Comparison of ENCODE assay signal across 9 cellular contexts in genomic region chr1:26789612-26789865, GRCh38. TPM values are rescaled to one million over a fixed set of nuclear protein-coding genes. Genes with fewer than 3 reads are reported as not detected.
DNase-seq lines count a peak whose midpoint lies in the region; ATAC-seq and TF ChIP-seq lines count a peak whose summit lies in the region.
"Had no signal": no experiment of that assay in that cellular context is flagged by ENCODE, and none has a peak within 500 bp of the region (broad histone marks: within the 10 kb centered on the region; RNA-seq: fewer than 3 reads in every experiment).

No MANE protein-coding gene starts in this region.

- H3K4me3 Mint-ChIP-seq in activated T-cell treated with anti-CD3 and anti-CD28 coated beads, Interleukin-2, amount 50 U/mL, for 4 hours, result peak overlapping the region; percentile 99
- peak overlapping the region; percentile 99 for H3K4me3 Mint-ChIP-seq in stimulated activated effector memory CD8-positive, alpha-beta T cell treated with anti-CD3 and anti-CD28 coated beads, Interleukin-12 subunit alpha, Interleukin-12 subunit beta, amount 100 ng/mL, for 72 hours
- no peak overlapping the region for H3K4me3 Mint-ChIP-seq in chondrocyte (ENCODE audit: unreplicated experiment)

- H3K36me3 ChIP-seq in RWPE2 (ENCODE audit: low read depth), result no peaks in the 10 kb centered on the region
- H3K36me3 ChIP-seq in gastroesophageal sphincter, result peaks cover 0 to 38% of the 10 kb centered on the region in 2 donors

- no peaks in the 10 kb centered on the region for H3K27me3 Mint-ChIP-seq in activated T-cell treated with anti-CD3 and anti-CD28 coated beads, Interleukin-2, amount 50 U/mL, for 4 hours (ENCODE audit: low read depth)
- H3K27me3 Mint-ChIP-seq in chondrocyte (ENCODE audit: low read depth), result no peaks in the 10 kb centered on the region

- no peaks in the 10 kb centered on the region for H3K9me3 Mint-ChIP-seq in activated T-cell treated with anti-CD3 and anti-CD28 coated beads, Interleukin-2, amount 50 U/mL, for 4 hours
- H3K9me3 Mint-ChIP-seq in stimulated activated effector memory CD8-positive, alpha-beta T cell treated with anti-CD3 and anti-CD28 coated beads, Interleukin-12 subunit alpha, Interleukin-12 subunit beta, amount 100 ng/mL, for 72 hours, result no peaks in the 10 kb centered on the region
- H3K9me3 Mint-ChIP-seq in chondrocyte (ENCODE audit: low read depth), result no peaks in the 10 kb centered on the region
- H3K9me3 Mint-ChIP-seq: IgD-negative memory B cell had no signal

- peaks cover 19% of the 10 kb centered on the region for H3K36me3 Mint-ChIP-seq in activated T-cell treated with anti-CD3 and anti-CD28 coated beads, Interleukin-2, amount 50 U/mL, for 4 hours (ENCODE audit: insufficient read depth)
- H3K36me3 Mint-ChIP-seq in stimulated activated effector memory CD8-positive, alpha-beta T cell treated with anti-CD3 and anti-CD28 coated beads, Interleukin-12 subunit alpha, Interleukin-12 subunit beta, amount 100 ng/mL, for 72 hours, result peaks cover 54% of the 10 kb centered on the region
- H3K36me3 Mint-ChIP-seq in chondrocyte (ENCODE audit: low read depth), result peaks cover 8% of the 10 kb centered on the region

- peaks cover 68% of the 10 kb centered on the region for H3K4me1 Mint-ChIP-seq in activated T-cell treated with anti-CD3 and anti-CD28 coated beads, Interleukin-2, amount 50 U/mL, for 4 hours (ENCODE audit: low read depth)
- H3K4me1 Mint-ChIP-seq in stimulated activated effector memory CD8-positive, alpha-beta T cell treated with anti-CD3 and anti-CD28 coated beads, Interleukin-12 subunit alpha, Interleukin-12 subunit beta, amount 100 ng/mL, for 72 hours, result peaks cover 90% of the 10 kb centered on the region
- H3K4me1 Mint-ChIP-seq in chondrocyte (ENCODE audit: low read depth), result peaks cover 44% of the 10 kb centered on the region

- H3K27ac ChIP-seq in RWPE2 (ENCODE audit: poor library complexity, severe bottlenecking) (peak overlapping the region; percentile 91), gastroesophageal sphincter (peak overlapping the region in 3 of 4 donors; percentile 99 to 100 (median 99))

- ATAC-seq in activated T-cell treated with anti-CD3 and anti-CD28 coated beads, Interleukin-2, amount 50 U/mL, for 4 hours, result no peak
- no peak for ATAC-seq in RWPE2 (ENCODE audit: low read depth)
- ATAC-seq in gastroesophageal sphincter, result no peak
- ATAC-seq in stimulated activated effector memory CD8-positive, alpha-beta T cell treated with anti-CD3 and anti-CD28 coated beads, Interleukin-12 subunit alpha, Interleukin-12 subunit beta, amount 100 ng/mL, for 72 hours, result no peak

- no peak for DNase-seq in activated T-cell treated with anti-CD3 and anti-CD28 coated beads, Interleukin-2, amount 50 U/mL, for 4 hours
- no peak for DNase-seq in activated T-cell treated with anti-CD3 and anti-CD28 coated beads, Interleukin-2, amount 50 U/mL, for 48 hours
- DNase-seq in RWPE2 (ENCODE audit: low spot score), result no peak
- no peak for DNase-seq in stimulated activated effector memory CD8-positive, alpha-beta T cell treated with anti-CD3 and anti-CD28 coated beads, Interleukin-12 subunit alpha, Interleukin-12 subunit beta, amount 100 ng/mL, for 72 hours (ENCODE audit: low spot score in 2 of 2)
- no peak for DNase-seq in retina
- no peak for DNase-seq in erythroblast (lab: John Stamatoyannopoulos, UW)
- DNase-seq in chondrocyte (ENCODE audit: low spot score), result no peak

- peaks cover 11% of the 10 kb centered on the region for H3K4me1 ChIP-seq in RWPE2 (ENCODE audit: insufficient read depth, poor library complexity, severe bottlenecking)
- peaks cover 2 to 59% (median 19%) of the 10 kb centered on the region in 3 donors for H3K4me1 ChIP-seq in gastroesophageal sphincter

- TF ChIP-seq CTCF in RWPE2 (IDR thresholded peaks at IDR 0.05; ENCODE audit: poor library complexity, severe bottlenecking) (no peak), gastroesophageal sphincter (IDR thresholded peaks at IDR 0.05) (no peak), chondrocyte (IDR thresholded peaks at IDR 0.05) (no peak)

- H3K9me3 ChIP-seq in RWPE2 (ENCODE audit: severe bottlenecking), result no peaks in the 10 kb centered on the region
- no peaks in the 10 kb centered on the region for H3K9me3 ChIP-seq in gastroesophageal sphincter

- TF ChIP-seq POLR2A in gastroesophageal sphincter (IDR thresholded peaks at IDR 0.05) (no peak), erythroblast (IDR thresholded peaks at IDR 0.05; ENCODE audit: low read length) (no peak)

- TF ChIP-seq EP300 in gastroesophageal sphincter (IDR thresholded peaks at IDR 0.05), result no peak

- 59 to 61% methylated on average over 3 of the region's 3 CpGs for WGBS in gastroesophageal sphincter (ENCODE audit: low coverage in 1 of 2), 2 donors

- no peaks in the 10 kb centered on the region for H3K27me3 ChIP-seq in RWPE2 (ENCODE audit: insufficient read depth, poor library complexity, severe bottlenecking)
- H3K27me3 ChIP-seq in gastroesophageal sphincter, result no peaks in the 10 kb centered on the region

- peak overlapping the region; percentile 100 for H3K27ac Mint-ChIP-seq in stimulated activated effector memory CD8-positive, alpha-beta T cell treated with anti-CD3 and anti-CD28 coated beads, Interleukin-12 subunit alpha, Interleukin-12 subunit beta, amount 100 ng/mL, for 72 hours
- no peak overlapping the region for H3K27ac Mint-ChIP-seq in chondrocyte (ENCODE audit: unreplicated experiment)

- H3K4me3 ChIP-seq in RWPE2 (ENCODE audit: severe bottlenecking) (no peak overlapping the region), gastroesophageal sphincter (no peak overlapping the region)

RNA-seq across cellular contexts. Expression of gene PIGV, which starts 1.8 kb away (rescaled TPM):
- 10 to 100 TPM in 2 of 3 donors, 1 to 10 TPM in 1; 8.4 to 11.2 (median 10.4) TPM for total RNA-seq in activated T-cell treated with anti-CD3 and anti-CD28 coated beads, Interleukin-2, amount 50 U/mL, for 4 hours
- total RNA-seq in gastroesophageal sphincter (10 to 100 TPM; 13.7 to 30.0 (median 15.5) TPM), chondrocyte (11.2 to 15.8 TPM (median 12.4 TPM) in 3 replicates)

RNA-seq across cellular contexts. Expression of gene ZDHHC18, which starts 36.9 kb away (rescaled TPM):
- total RNA-seq in activated T-cell treated with anti-CD3 and anti-CD28 coated beads, Interleukin-2, amount 50 U/mL, for 4 hours, result 10 to 100 TPM; 66.1 to 76.8 (median 71.8) TPM
- total RNA-seq in gastroesophageal sphincter, result 10 to 100 TPM; 10.5 to 36.9 (median 17.1) TPM
- 20.2 to 27.8 TPM (median 25.5 TPM) in 3 replicates for total RNA-seq in chondrocyte
